Comparison of ENCODE assay signal across 11 cellular contexts in the genomic region with DNA sequence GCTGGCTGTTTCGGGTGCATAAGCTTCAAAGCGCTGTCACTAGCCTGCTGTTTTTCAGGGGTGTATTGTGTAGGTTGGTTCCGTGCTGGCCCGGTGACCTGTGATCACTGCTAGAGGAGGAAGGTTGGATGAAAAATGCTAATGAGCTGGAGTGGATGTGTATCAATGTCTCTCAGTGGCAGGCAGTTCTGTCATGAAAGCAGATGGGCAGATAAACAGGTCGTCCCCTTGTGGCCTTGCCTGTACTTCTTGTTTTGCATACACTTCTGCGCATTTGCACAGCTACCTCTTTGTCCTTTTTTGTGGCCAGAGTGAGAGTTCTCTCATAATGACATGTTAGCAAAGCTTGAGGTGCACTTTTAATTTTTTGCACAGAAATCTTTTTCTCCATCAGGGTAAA. TPM values are rescaled to one million over a fixed set of nuclear protein-coding genes. Genes with fewer than 3 reads are reported as not detected.
A peak's percentile ranks its signal among the peaks of the same experiment; 100 is the strongest.
DNase-seq lines count a peak whose midpoint lies in the region; ATAC-seq and TF ChIP-seq lines count a peak whose summit lies in the region.
"Had no signal": no experiment of that assay in that cellular context is flagged by ENCODE, and none has a peak within 500 bp of the region (broad histone marks: within the 10 kb centered on the region; RNA-seq: fewer than 3 reads in every experiment).

No MANE protein-coding gene starts in this region.

- POLR2A ChIA-PET in WTC11 (lab: Charles Lee): no interaction called here

- H3K9me3 ChIP-seq in left ventricle myocardium inferior (replicated peaks) (no peaks in the 10 kb centered on the region), lower lobe of right lung (no peaks in the 10 kb centered on the region)
- H3K9me3 ChIP-seq: upper lobe of right lung had no signal

- peaks cover 14% of the 10 kb centered on the region for H3K36me3 Mint-ChIP-seq in WTC11
- H3K36me3 Mint-ChIP-seq in stimulated activated naive B cell treated with anti-CD40 and anti-IgM and Interleukin-4, amounts not matched to agents 10 μg/mL and 1 μg/mL and 100 μg/mL, for 72 hours: peaks cover 7 to 14% of the 10 kb centered on the region in 2 donors

- TF ChIP-seq CTCF in left ventricle myocardium inferior (IDR thresholded peaks at IDR 0.05; ENCODE audit: borderline replicate concordance) (no peak), WTC11 (IDR thresholded peaks at IDR 0.05) (no peak), lower lobe of right lung (IDR thresholded peaks at IDR 0.05) (no peak)

- H3K4me3 ChIP-seq in left ventricle myocardium inferior: peak overlapping the region; percentile 76
- H3K4me3 ChIP-seq in lower lobe of right lung: no peak overlapping the region
- H3K4me3 ChIP-seq: upper lobe of right lung had no signal

- no peaks in the 10 kb centered on the region for H3K9me3 Mint-ChIP-seq in WTC11
- H3K9me3 Mint-ChIP-seq in stimulated activated naive B cell treated with anti-CD40 and anti-IgM and Interleukin-4, amounts not matched to agents 10 μg/mL and 1 μg/mL and 100 μg/mL, for 72 hours: no peaks in the 10 kb centered on the region
- H3K9me3 Mint-ChIP-seq: naive B cell had no signal

- H3K27me3 Mint-ChIP-seq in WTC11 (ENCODE audit: low read depth): peaks cover 4% of the 10 kb centered on the region
- peaks cover 0 to 4% of the 10 kb centered on the region in 2 donors for H3K27me3 Mint-ChIP-seq in stimulated activated naive B cell treated with anti-CD40 and anti-IgM and Interleukin-4, amounts not matched to agents 10 μg/mL and 1 μg/mL and 100 μg/mL, for 72 hours
- H3K27me3 Mint-ChIP-seq: naive B cell had no signal

- no peaks in the 10 kb centered on the region for H3K27me3 ChIP-seq in left ventricle myocardium inferior (ENCODE audit: low read depth)
- no peaks in the 10 kb centered on the region for H3K27me3 ChIP-seq in lower lobe of right lung (ENCODE audit: low read depth)
- H3K27me3 ChIP-seq: upper lobe of right lung had no signal

- no peak overlapping the region for H3K27ac ChIP-seq in left ventricle myocardium inferior (replicated peaks)
- no peak overlapping the region for H3K27ac ChIP-seq in lower lobe of right lung
- H3K27ac ChIP-seq: upper lobe of right lung had no signal

- intact Hi-C loops in left ventricle myocardium inferior (cut with micrococcal nuclease) (no loop called here), Right ventricle myocardium inferior (cut with DNase I) (no loop called here), lower lobe of right lung (cut with DNase I) (no loop called here)

- ATAC-seq in Right ventricle myocardium inferior: no peak
- ATAC-seq in HG02678 (IDR thresholded peaks at IDR 0.05; ENCODE audit: unreplicated experiment): peak; percentile 62
- no peak for ATAC-seq in WTC11
- ATAC-seq in stimulated activated naive B cell treated with anti-CD40 and anti-IgM and Interleukin-4, amounts not matched to agents 10 μg/mL and 1 μg/mL and 100 μg/mL, for 72 hours (replicated peaks): peak; percentile 33 to 44
- ATAC-seq in lower lobe of right lung: no peak
- no peak for ATAC-seq in HG03460 (IDR thresholded peaks at IDR 0.05; ENCODE audit: unreplicated experiment)
- no peak for ATAC-seq in HG03378 (IDR thresholded peaks at IDR 0.05; ENCODE audit: unreplicated experiment)
- ATAC-seq: upper lobe of right lung had no signal

- H3K36me3 ChIP-seq in left ventricle myocardium inferior (peaks cover 16% of the 10 kb centered on the region), lower lobe of right lung (peaks cover 28% of the 10 kb centered on the region)

- CTCF ChIA-PET in WTC11 (lab: Charles Lee): interaction anchor here (0.6 to 2.1 kb wide), 4 partner anchors 8 to 184 kb away, joined by 3 to 5 read pairs (median 3); no protein-coding TSS in a partner anchor

- DNase-seq in left ventricle myocardium inferior (no peak), Right ventricle myocardium inferior (ENCODE audit: missing footprints) (no peak), WTC11 (ENCODE audit: low spot score) (no peak), lower lobe of right lung (no peak)
- DNase-seq in stimulated activated naive B cell treated with anti-CD40 and anti-IgM and Interleukin-4, amounts not matched to agents 10 μg/mL and 1 μg/mL and 100 μg/mL, for 72 hours: no peak
- DNase-seq: naive B cell; stimulated activated CD4-positive, alpha-beta T cell treated with anti-CD3 and anti-CD28 coated beads, Interleukin-2, amount 100 ng/mL, for 24 hours; upper lobe of right lung had no signal

- H3K4me1 Mint-ChIP-seq in WTC11: peaks cover 26% of the 10 kb centered on the region
- H3K4me1 Mint-ChIP-seq in stimulated activated naive B cell treated with anti-CD40 and anti-IgM and Interleukin-4, amounts not matched to agents 10 μg/mL and 1 μg/mL and 100 μg/mL, for 72 hours: peaks cover 30 to 32% of the 10 kb centered on the region in 2 donors

- H3K4me3 Mint-ChIP-seq in WTC11: no peak overlapping the region
- H3K4me3 Mint-ChIP-seq in stimulated activated naive B cell treated with anti-CD40 and anti-IgM and Interleukin-4, amounts not matched to agents 10 μg/mL and 1 μg/mL and 100 μg/mL, for 72 hours: no peak overlapping the region

- peak overlapping the region; percentile 26; the same call in 1 of the 2 replicates for H3K27ac Mint-ChIP-seq in WTC11
- no peak overlapping the region for H3K27ac Mint-ChIP-seq in stimulated activated naive B cell treated with anti-CD40 and anti-IgM and Interleukin-4, amounts not matched to agents 10 μg/mL and 1 μg/mL and 100 μg/mL, for 72 hours

- H3K4me1 ChIP-seq in left ventricle myocardium inferior (peaks cover 92% of the 10 kb centered on the region), lower lobe of right lung (peaks cover 90% of the 10 kb centered on the region)

TF ChIP-seq in WTC11, 78 proteins besides CTCF, POLR2A, EP300 and RAD21 (continues in another document):
- no peak for TF ChIP-seq TEAD4 (CRISPR knock-in tag; IDR thresholded peaks at IDR 0.05)
- TF ChIP-seq, protein P1, sequence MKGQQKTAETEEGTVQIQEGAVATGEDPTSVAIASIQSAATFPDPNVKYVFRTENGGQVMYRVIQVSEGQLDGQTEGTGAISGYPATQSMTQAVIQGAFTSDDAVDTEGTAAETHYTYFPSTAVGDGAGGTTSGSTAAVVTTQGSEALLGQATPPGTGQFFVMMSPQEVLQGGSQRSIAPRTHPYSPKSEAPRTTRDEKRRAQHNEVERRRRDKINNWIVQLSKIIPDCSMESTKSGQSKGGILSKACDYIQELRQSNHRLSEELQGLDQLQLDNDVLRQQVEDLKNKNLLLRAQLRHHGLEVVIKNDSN (CRISPR knock-in tag; IDR thresholded peaks at IDR 0.05): no peak
- no peak for TF ChIP-seq CREB1 (CRISPR knock-in tag; IDR thresholded peaks at IDR 0.05)
- TF ChIP-seq NFYB (CRISPR knock-in tag; conservative IDR thresholded peaks at IDR 0.05; ENCODE audit: low read depth): no peak
- TF ChIP-seq, protein P2, sequence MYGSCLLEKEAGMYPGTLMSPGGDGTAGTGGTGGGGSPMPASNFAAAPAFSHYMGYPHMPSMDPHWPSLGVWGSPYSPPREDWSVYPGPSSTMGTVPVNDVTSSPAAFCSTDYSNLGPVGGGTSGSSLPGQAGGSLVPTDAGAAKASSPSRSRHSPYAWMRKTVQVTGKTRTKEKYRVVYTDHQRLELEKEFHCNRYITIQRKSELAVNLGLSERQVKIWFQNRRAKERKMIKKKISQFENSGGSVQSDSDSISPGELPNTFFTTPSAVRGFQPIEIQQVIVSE (CRISPR knock-in tag; IDR thresholded peaks at IDR 0.05; ENCODE audit: borderline replicate concordance): no peak
- TF ChIP-seq JUN (CRISPR knock-in tag; IDR thresholded peaks at IDR 0.05): no peak
- TF ChIP-seq SP1 (CRISPR knock-in tag; conservative IDR thresholded peaks at IDR 0.05): no peak
- no peak for TF ChIP-seq ZNF671 (CRISPR knock-in tag; IDR thresholded peaks at IDR 0.05)
- TF ChIP-seq, protein P3, sequence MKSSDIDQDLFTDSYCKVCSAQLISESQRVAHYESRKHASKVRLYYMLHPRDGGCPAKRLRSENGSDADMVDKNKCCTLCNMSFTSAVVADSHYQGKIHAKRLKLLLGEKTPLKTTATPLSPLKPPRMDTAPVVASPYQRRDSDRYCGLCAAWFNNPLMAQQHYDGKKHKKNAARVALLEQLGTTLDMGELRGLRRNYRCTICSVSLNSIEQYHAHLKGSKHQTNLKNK (CRISPR knock-in tag; IDR thresholded peaks at IDR 0.05): no peak

RNA-seq across cellular contexts. Expression of a gene that starts 2.9 kb away (rescaled TPM):
- 45.2 TPM for total RNA-seq in left ventricle myocardium inferior
- 45.7 TPM for total RNA-seq in Right ventricle myocardium inferior
- total RNA-seq in WTC11 (2021): 80.2 to 99.6 TPM (median 96.0 TPM) in 3 replicates
- total RNA-seq in lower lobe of right lung: 83.4 TPM

RNA-seq across cellular contexts. Expression of a gene that starts 16.8 kb away (rescaled TPM):
- total RNA-seq in left ventricle myocardium inferior: 252 TPM
- total RNA-seq in Right ventricle myocardium inferior: 206 TPM
- total RNA-seq in WTC11 (2021): 28.9 to 32.2 TPM (median 30.5 TPM) in 3 replicates
- total RNA-seq in lower lobe of right lung: 51.1 TPM

RNA-seq across cellular contexts. Expression of a gene that starts 56.3 kb away (rescaled TPM):
- total RNA-seq in left ventricle myocardium inferior: not detected
- not detected for total RNA-seq in Right ventricle myocardium inferior
- total RNA-seq in WTC11 (2021): 14.2 to 16.1 TPM (median 15.1 TPM) in 3 replicates
- total RNA-seq in lower lobe of right lung: not detected
- total RNA-seq: upper lobe of right lung had no signal

Comparison
In these comparisons a context has a peak if more than half of its experiments do, and no peak if none do; other contexts are left out.
1. ATAC-seq: peak in HG02678 (single experiment) and stimulated activated naive B cell treated with anti-CD40 and anti-IgM and Interleukin-4, amounts not matched to agents 10 μg/mL and 1 μg/mL and 100 μg/mL, for 72 hours (2 of 2); none in Right ventricle myocardium inferior (single experiment), WTC11 (single experiment), lower lobe of right lung (0 of 2), HG03460 (single experiment) and HG03378 (single experiment).
2. RNA of a gene that starts 56.3 kb away (total RNA-seq): 14.2 to 16.1 TPM in WTC11; not detected in Right ventricle myocardium inferior (single experiment), not detected in left ventricle myocardium inferior (single experiment) and not detected in lower lobe of right lung (single experiment); every median in the first group is over 10 times any median in the second.